In the genomic region with DNA sequence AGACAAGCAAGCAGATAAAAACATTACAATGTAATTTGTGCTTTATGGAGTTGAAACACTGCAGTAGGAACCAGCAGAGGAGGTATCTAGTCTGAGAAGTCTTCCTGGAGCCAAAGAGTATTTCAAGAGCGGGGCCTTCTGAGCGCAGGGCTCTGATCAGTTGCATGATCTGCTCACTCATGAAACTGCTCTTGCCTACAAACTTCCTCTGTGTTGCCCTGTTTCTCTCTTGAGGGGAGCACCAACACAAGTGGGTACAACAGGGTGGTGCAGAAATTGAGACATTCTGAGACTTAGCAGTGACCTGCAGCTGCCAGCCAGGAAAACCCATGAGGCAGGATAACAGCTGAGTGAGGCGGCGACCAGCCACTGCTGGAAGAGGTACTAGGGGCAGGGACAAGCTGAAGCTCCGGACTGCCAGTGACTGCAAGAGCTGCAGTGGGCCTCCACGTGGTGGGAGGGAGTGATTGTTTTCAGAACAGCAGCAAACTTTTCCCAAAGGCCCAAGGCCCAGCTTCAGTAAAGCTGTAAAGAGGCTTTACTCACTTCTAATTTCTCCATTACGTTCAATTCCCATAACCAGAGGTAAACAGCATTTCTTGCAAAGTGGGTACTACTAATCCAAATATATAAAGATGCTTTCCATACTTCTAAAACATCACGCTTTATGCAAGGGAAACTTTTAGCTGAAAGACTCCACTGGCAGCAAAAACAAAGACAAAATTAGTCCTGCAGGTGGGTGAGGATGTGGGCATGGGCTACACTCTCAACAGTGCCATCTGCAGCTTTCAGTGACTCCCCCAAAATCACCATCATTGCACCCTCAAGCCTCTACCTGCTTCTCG, we compare ENCODE assay signal across 1 cellular context.
TF ChIP-seq lines count a peak whose summit lies in the region.

No MANE protein-coding gene starts in this region.

TF ChIP-seq in GM23338, 12 proteins besides CTCF, POLR2A, EP300 and RAD21 (continued from another document):
- TF ChIP-seq, protein P1, sequence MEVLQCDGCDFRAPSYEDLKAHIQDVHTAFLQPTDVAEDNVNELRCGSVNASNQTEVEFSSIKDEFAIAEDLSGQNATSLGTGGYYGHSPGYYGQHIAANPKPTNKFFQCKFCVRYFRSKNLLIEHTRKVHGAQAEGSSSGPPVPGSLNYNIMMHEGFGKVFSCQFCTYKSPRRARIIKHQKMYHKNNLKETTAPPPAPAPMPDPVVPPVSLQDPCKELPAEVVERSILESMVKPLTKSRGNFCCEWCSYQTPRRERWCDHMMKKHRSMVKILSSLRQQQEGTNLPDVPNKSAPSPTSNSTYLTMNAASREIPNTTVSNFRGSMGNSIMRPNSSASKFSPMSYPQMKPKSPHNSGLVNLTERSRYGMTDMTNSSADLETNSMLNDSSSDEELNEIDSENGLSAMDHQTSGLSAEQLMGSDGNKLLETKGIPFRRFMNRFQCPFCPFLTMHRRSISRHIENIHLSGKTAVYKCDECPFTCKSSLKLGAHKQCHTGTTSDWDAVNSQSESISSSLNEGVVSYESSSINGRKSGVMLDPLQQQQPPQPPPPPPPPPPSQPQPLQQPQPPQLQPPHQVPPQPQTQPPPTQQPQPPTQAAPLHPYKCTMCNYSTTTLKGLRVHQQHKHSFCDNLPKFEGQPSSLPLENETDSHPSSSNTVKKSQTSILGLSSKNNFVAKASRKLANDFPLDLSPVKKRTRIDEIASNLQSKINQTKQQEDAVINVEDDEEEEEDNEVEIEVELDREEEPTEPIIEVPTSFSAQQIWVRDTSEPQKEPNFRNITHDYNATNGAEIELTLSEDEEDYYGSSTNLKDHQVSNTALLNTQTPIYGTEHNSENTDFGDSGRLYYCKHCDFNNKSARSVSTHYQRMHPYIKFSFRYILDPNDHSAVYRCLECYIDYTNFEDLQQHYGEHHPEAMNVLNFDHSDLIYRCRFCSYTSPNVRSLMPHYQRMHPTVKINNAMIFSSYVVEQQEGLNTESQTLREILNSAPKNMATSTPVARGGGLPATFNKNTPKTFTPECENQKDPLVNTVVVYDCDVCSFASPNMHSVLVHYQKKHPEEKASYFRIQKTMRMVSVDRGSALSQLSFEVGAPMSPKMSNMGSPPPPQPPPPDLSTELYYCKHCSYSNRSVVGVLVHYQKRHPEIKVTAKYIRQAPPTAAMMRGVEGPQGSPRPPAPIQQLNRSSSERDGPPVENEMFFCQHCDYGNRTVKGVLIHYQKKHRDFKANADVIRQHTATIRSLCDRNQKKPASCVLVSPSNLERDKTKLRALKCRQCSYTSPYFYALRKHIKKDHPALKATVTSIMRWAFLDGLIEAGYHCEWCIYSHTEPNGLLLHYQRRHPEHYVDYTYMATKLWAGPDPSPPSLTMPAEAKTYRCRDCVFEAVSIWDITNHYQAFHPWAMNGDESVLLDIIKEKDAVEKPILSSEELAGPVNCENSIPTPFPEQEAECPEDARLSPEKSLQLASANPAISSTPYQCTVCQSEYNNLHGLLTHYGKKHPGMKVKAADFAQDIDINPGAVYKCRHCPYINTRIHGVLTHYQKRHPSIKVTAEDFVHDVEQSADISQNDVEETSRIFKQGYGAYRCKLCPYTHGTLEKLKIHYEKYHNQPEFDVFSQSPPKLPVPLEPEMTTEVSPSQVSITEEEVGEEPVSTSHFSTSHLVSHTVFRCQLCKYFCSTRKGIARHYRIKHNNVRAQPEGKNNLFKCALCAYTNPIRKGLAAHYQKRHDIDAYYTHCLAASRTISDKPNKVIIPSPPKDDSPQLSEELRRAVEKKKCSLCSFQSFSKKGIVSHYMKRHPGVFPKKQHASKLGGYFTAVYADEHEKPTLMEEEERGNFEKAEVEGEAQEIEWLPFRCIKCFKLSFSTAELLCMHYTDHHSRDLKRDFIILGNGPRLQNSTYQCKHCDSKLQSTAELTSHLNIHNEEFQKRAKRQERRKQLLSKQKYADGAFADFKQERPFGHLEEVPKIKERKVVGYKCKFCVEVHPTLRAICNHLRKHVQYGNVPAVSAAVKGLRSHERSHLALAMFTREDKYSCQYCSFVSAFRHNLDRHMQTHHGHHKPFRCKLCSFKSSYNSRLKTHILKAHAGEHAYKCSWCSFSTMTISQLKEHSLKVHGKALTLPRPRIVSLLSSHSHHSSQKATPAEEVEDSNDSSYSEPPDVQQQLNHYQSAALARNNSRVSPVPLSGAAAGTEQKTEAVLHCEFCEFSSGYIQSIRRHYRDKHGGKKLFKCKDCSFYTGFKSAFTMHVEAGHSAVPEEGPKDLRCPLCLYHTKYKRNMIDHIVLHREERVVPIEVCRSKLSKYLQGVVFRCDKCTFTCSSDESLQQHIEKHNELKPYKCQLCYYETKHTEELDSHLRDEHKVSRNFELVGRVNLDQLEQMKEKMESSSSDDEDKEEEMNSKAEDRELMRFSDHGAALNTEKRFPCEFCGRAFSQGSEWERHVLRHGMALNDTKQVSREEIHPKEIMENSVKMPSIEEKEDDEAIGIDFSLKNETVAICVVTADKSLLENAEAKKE (CRISPR knock-in tag; IDR thresholded peaks at IDR 0.05) = no peak
- TF ChIP-seq EZH2phosphoT487 (IDR thresholded peaks at IDR 0.05; ENCODE audit: unreplicated experiment) = no peak
- TF ChIP-seq, protein P2, sequence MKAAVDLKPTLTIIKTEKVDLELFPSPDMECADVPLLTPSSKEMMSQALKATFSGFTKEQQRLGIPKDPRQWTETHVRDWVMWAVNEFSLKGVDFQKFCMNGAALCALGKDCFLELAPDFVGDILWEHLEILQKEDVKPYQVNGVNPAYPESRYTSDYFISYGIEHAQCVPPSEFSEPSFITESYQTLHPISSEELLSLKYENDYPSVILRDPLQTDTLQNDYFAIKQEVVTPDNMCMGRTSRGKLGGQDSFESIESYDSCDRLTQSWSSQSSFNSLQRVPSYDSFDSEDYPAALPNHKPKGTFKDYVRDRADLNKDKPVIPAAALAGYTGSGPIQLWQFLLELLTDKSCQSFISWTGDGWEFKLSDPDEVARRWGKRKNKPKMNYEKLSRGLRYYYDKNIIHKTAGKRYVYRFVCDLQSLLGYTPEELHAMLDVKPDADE (IDR thresholded peaks at IDR 0.05) = no peak
- no peak for TF ChIP-seq ZNF114 (CRISPR knock-in tag; IDR thresholded peaks at IDR 0.05)
- no peak for TF ChIP-seq CREB1 (CRISPR knock-in tag; IDR thresholded peaks at IDR 0.05; ENCODE audit: low read depth)
- TF ChIP-seq, protein P3, sequence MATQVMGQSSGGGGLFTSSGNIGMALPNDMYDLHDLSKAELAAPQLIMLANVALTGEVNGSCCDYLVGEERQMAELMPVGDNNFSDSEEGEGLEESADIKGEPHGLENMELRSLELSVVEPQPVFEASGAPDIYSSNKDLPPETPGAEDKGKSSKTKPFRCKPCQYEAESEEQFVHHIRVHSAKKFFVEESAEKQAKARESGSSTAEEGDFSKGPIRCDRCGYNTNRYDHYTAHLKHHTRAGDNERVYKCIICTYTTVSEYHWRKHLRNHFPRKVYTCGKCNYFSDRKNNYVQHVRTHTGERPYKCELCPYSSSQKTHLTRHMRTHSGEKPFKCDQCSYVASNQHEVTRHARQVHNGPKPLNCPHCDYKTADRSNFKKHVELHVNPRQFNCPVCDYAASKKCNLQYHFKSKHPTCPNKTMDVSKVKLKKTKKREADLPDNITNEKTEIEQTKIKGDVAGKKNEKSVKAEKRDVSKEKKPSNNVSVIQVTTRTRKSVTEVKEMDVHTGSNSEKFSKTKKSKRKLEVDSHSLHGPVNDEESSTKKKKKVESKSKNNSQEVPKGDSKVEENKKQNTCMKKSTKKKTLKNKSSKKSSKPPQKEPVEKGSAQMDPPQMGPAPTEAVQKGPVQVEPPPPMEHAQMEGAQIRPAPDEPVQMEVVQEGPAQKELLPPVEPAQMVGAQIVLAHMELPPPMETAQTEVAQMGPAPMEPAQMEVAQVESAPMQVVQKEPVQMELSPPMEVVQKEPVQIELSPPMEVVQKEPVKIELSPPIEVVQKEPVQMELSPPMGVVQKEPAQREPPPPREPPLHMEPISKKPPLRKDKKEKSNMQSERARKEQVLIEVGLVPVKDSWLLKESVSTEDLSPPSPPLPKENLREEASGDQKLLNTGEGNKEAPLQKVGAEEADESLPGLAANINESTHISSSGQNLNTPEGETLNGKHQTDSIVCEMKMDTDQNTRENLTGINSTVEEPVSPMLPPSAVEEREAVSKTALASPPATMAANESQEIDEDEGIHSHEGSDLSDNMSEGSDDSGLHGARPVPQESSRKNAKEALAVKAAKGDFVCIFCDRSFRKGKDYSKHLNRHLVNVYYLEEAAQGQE (IDR thresholded peaks at IDR 0.05; ENCODE audit: unreplicated experiment) = no peak
- TF ChIP-seq ZNF331 (CRISPR knock-in tag; IDR thresholded peaks at IDR 0.05; ENCODE audit: low read depth) = no peak
- no peak for TF ChIP-seq POLR2AphosphoS5 (IDR thresholded peaks at IDR 0.05; ENCODE audit: low read depth)
- no peak for TF ChIP-seq EZH2 (IDR thresholded peaks at IDR 0.05; ENCODE audit: low read depth, unreplicated experiment)
- TF ChIP-seq NANOG (IDR thresholded peaks at IDR 0.05; ENCODE audit: borderline replicate concordance) = no peak
- no peak for TF ChIP-seq JUNB (IDR thresholded peaks at IDR 0.05; ENCODE audit: unreplicated experiment)
